ENCODE assay signal across 8 cellular contexts in genomic region chr3:36876181-36876936, GRCh38.
DNase-seq lines count a peak whose midpoint lies in the region; ATAC-seq and TF ChIP-seq lines count a peak whose summit lies in the region.

No MANE protein-coding gene starts in this region.

- CTCF ChIA-PET in HEK293T (lab: Yijun Ruan, JAX), result no interaction called here

- intact Hi-C loops in left ventricle myocardium superior (cut with micrococcal nuclease), result no loop called here

- peak; percentile 1 for DNase-seq in NCI-H2029 treated with DMSO at 0.1 percent for 48 hours (lab: John Stamatoyannopoulos, UW)
- DNase-seq in NCI-H2029 (lab: John Stamatoyannopoulos, UW), result no peak
- DNase-seq in NAMALWA (ENCODE audit: low spot score), result peak; percentile 78
- DNase-seq in left ventricle myocardium superior, result no peak
- no peak for DNase-seq in HEK293T (ENCODE audit: extremely low spot score)
- no peak for DNase-seq in NCI-H748 (lab: John Stamatoyannopoulos, UW; ENCODE audit: unreplicated experiment)
- DNase-seq in A172 (ENCODE audit: low spot score), result no peak

- POLR2A ChIA-PET in HEK293T (lab: Yijun Ruan, JAX), result no interaction called here

- ATAC-seq in HG02571 (IDR thresholded peaks at IDR 0.05; ENCODE audit: unreplicated experiment), result peak; percentile 99
- peak; percentile 19 for ATAC-seq in left ventricle myocardium superior

TF ChIP-seq in HEK293T, 16 proteins besides CTCF, POLR2A, EP300 and RAD21:
- TF ChIP-seq ELF4 (IDR thresholded peaks at IDR 0.05) (no peak), ZNF384 (IDR thresholded peaks at IDR 0.05) (no peak), LEF1 (IDR thresholded peaks at IDR 0.05; ENCODE audit: borderline replicate concordance) (no peak), NFRKB (IDR thresholded peaks at IDR 0.05) (no peak), SP1 (IDR thresholded peaks at IDR 0.05) (no peak), L3MBTL2 (conservative IDR thresholded peaks at IDR 0.05) (no peak), SUZ12 (IDR thresholded peaks at IDR 0.05) (no peak), BHLHE40 (IDR thresholded peaks at IDR 0.05; ENCODE audit: borderline replicate concordance) (no peak), FOXK2 (IDR thresholded peaks at IDR 0.05) (no peak), PKNOX1 (IDR thresholded peaks at IDR 0.05) (no peak), ARNT (IDR thresholded peaks at IDR 0.05) (no peak), CTBP1 (IDR thresholded peaks at IDR 0.05; ENCODE audit: borderline replicate concordance) (no peak), FOXM1 (IDR thresholded peaks at IDR 0.05; ENCODE audit: borderline replicate concordance) (no peak), FOXA1 (IDR thresholded peaks at IDR 0.05) (no peak), TARDBP (IDR thresholded peaks at IDR 0.05) (no peak), HDGF (IDR thresholded peaks at IDR 0.05; ENCODE audit: borderline replicate concordance) (no peak)

Comparison
In these comparisons a context has a peak if more than half of its experiments do, and no peak if none do; other contexts are left out.
1. DNase-seq: peak in NCI-H2029 treated with DMSO at 0.1 percent for 48 hours (single experiment) and NAMALWA (single experiment); none in NCI-H2029 (single experiment), left ventricle myocardium superior (single experiment), HEK293T (single experiment), NCI-H748 (single experiment) and A172 (single experiment).